Comparison of ENCODE assay signal across 8 cellular contexts in the genomic region with DNA sequence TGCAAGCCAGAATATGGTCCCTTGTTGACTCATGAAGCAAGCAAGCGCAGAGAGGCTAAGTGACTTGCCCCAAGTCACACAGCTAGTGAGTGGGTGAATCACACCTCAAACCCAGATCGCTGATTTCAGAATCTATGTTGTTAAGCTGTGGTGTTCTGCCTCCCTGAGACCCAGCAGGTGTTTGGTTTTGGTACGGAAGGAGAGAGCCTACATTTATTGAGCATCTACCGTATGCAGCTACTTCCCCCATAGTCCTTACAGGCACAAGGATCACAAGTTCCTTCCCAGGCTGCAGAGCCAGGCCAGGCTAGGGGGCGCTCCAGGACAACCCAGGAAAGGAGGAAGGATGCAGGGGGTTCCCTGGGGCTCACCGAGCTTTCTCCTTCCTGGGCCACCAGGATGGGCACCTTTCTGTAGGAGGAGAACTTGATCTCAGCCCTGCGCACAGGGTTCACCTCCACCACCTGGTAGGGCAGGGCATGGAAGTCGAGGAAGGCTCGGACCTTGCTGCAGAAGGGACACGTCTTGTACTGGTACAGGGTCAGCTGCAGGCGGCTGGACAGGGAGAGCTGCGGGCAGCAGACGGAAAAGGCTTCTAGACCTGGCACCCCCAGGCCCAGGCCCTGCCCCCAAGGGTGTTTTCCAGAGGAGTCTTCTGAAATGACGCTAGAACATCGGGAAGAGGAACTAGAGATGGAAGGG. TPM values are rescaled to one million over a fixed set of nuclear protein-coding genes. Genes with fewer than 3 reads are reported as not detected.
DNase-seq lines count a peak whose midpoint lies in the region; ATAC-seq, FAIRE-seq and TF ChIP-seq lines count a peak whose summit lies in the region.

No MANE protein-coding gene starts in this region.

- no peak for ATAC-seq in GM18868 (IDR thresholded peaks at IDR 0.05; ENCODE audit: unreplicated experiment)

- CTCF ChIA-PET in PC-9 (lab: Charles Lee): interaction anchor here (0.6 to 1.5 kb wide), 8 partner anchors 14 to 286 kb away, joined by 3 to 9 read pairs (median 3); no protein-coding TSS in a partner anchor

- H3K4me3 ChIP-seq in PC-9: no peak overlapping the region; the same call in 1 of the 2 replicates
- H3K4me3 ChIP-seq in keratinocyte (ENCODE audit: control insufficient read depth in 2 of 3, extremely low read depth in 1 of 3, insufficient read depth in 2 of 3, low read depth in 1 of 3, low read length in 3 of 3): no peak overlapping the region

- H3K4me1 ChIP-seq in PC-9 (replicated peaks; ENCODE audit: insufficient read depth) (peaks cover 22% of the 10 kb centered on the region), keratinocyte (ENCODE audit: control insufficient read depth, extremely low read depth, insufficient read depth, low read length) (peaks cover 11% of the 10 kb centered on the region)

- intact Hi-C loops in PC-9 (cut with micrococcal nuclease; ENCODE audit: unreplicated experiment): loop anchor here (2.0 to 5.0 kb wide), 4 partner anchors 130 to 427 kb away; a partner anchor contains a TSS

- H4K20me1 ChIP-seq in PC-9 (ENCODE audit: insufficient read depth): peaks cover 19% of the 10 kb centered on the region
- H4K20me1 ChIP-seq in keratinocyte (ENCODE audit: control insufficient read depth, extremely low read depth, insufficient read depth, low read length): peaks cover 3% of the 10 kb centered on the region

- H2AFZ ChIP-seq in PC-9: no peak overlapping the region
- no peak overlapping the region for H2AFZ ChIP-seq in keratinocyte (ENCODE audit: control insufficient read depth, low read length)

- no TSS peak for BruUV-seq in PC-9 (replicated peaks; lab: Mats Ljungman, UMichigan)

- H3K9me1 ChIP-seq in keratinocyte (ENCODE audit: control insufficient read depth, extremely low read depth, insufficient read depth, low read length): no peaks in the 10 kb centered on the region

- peak; percentile 65 for FAIRE-seq in keratinocyte (lab: Jason Lieb, UNC)

- in situ Hi-C loops in GM13977 (cut with MboI; ENCODE audit: low pct_unique_long_range_greater_than_20kb, low sequenced_read_pairs, unreplicated experiment): no loop called here

- DNase-seq in AG20443 (ENCODE audit: low spot score) (peak; percentile 48), GM13977 (ENCODE audit: low spot score) (no peak), PC-9 (peak; percentile 58 to 85), astrocyte of the hippocampus (ENCODE audit: low read depth, low spot score) (peak; percentile 62), keratinocyte (ENCODE audit: low read depth, low spot score) (no peak), inferior parietal cortex (ENCODE audit: extremely low spot score) (no peak)
- DNase-seq in stimulated activated CD4-positive, alpha-beta T cell treated with anti-CD3 and anti-CD28 coated beads, Interleukin-4, amount 100 ng/mL, for 24 hours: peak; percentile 39

- H3K79me2 ChIP-seq in PC-9 (ENCODE audit: low read depth) (peaks cover 42% of the 10 kb centered on the region), keratinocyte (ENCODE audit: control insufficient read depth, insufficient read depth, low read length) (peaks cover 26% of the 10 kb centered on the region)

- no peaks in the 10 kb centered on the region for H3K27me3 ChIP-seq in PC-9 (ENCODE audit: insufficient read depth, low read depth)
- no peaks in the 10 kb centered on the region for H3K27me3 ChIP-seq in keratinocyte (ENCODE audit: control insufficient read depth, extremely low read depth, insufficient read depth, low read length)

- H3F3A ChIP-seq in PC-9 (ENCODE audit: insufficient read depth, low read depth): peaks cover 15% of the 10 kb centered on the region; the same call in 1 of the 2 replicates

- POLR2A ChIA-PET in PC-9 (lab: Charles Lee; ENCODE audit: unreplicated experiment): interaction anchor here (0.6 to 1.1 kb wide), 3 partner anchors 35 to 226 kb away, joined by 3 to 11 read pairs (median 5); a partner anchor contains a TSS

- dilution Hi-C loops in keratinocyte (cut with MboI; ENCODE audit: extremely low pct_ligation_motif_present, low sequenced_read_pairs): no loop called here

- H3K27ac ChIP-seq in PC-9 (no peak overlapping the region), keratinocyte (ENCODE audit: control insufficient read depth, insufficient read depth, low read length) (no peak overlapping the region)

- no peaks in the 10 kb centered on the region for H3K9me2 ChIP-seq in PC-9 (ENCODE audit: insufficient read depth)

- H3K4me2 ChIP-seq in PC-9: peak overlapping the region; percentile 91; the same call in 1 of the 2 replicates
- no peak overlapping the region for H3K4me2 ChIP-seq in keratinocyte (ENCODE audit: control insufficient read depth, extremely low read depth, insufficient read depth, low read depth, low read length)

- H3K9me3 ChIP-seq in PC-9 (ENCODE audit: insufficient read depth, low read depth) (no peaks in the 10 kb centered on the region), keratinocyte (ENCODE audit: control insufficient read depth, low read depth, low read length) (no peaks in the 10 kb centered on the region)

- TF ChIP-seq CTCF in GM13977 (IDR thresholded peaks at IDR 0.05; ENCODE audit: extremely low read depth, insufficient read depth, missing control alignments) (peak; percentile 72), PC-9 (conservative IDR thresholded peaks at IDR 0.05) (peak; percentile 83), keratinocyte (optimal IDR thresholded peaks at IDR 0.05 in 1 of 3, IDR thresholded peaks at IDR 0.05 in 1 of 3, conservative IDR thresholded peaks at IDR 0.05 in 1 of 3; ENCODE audit: extremely low read depth in 1 of 3, insufficient read depth in 2 of 3, low read length in 3 of 3) (peak; percentile 85 to 88 (median 88))

- H3K36me3 ChIP-seq in PC-9 (ENCODE audit: low read depth) (no peaks in the 10 kb centered on the region), keratinocyte (ENCODE audit: control insufficient read depth in 2 of 2, extremely low read depth in 1 of 2, insufficient read depth in 2 of 2, low read length in 2 of 2) (peaks cover 20 to 31% of the 10 kb centered on the region in 2 experiments)

- no peak overlapping the region for H3K9ac ChIP-seq in keratinocyte (ENCODE audit: control insufficient read depth, extremely low read depth, insufficient read depth, low read length)

RNA-seq across cellular contexts. Expression of a gene that starts 2.5 kb away (rescaled TPM):
- 95.2 and 124 TPM in 2 replicates for total RNA-seq in PC-9 (2021)
- polyA plus RNA-seq in keratinocyte: 61.3 to 71.3 TPM (median 68.7 TPM) in 3 replicates
- polyA plus RNA-seq in keratinocyte (2011; ENCODE audit: low read depth): 12.9 TPM
- 40.6 and 68.8 TPM in 2 replicates for polyA plus RNA-seq in keratinocyte (2011; cell fraction: cytosol; rRNA removed)
- 71.2 and 78.4 TPM in 2 replicates for polyA plus RNA-seq in keratinocyte (2011; cell fraction: nucleus; rRNA removed)
- 26.6 and 60.0 TPM in 2 replicates for polyA plus RNA-seq in keratinocyte (2012; ENCODE audit: low replicate concordance)
- 48.2 to 64.8 TPM (median 49.7 TPM) in 3 replicates for polyA minus RNA-seq in keratinocyte
- 79.8 TPM for polyA minus RNA-seq in keratinocyte (2011; cell fraction: cytosol; rRNA and poly(A)+ RNA removed)
- polyA minus RNA-seq in keratinocyte (2011; cell fraction: nucleus; rRNA and poly(A)+ RNA removed): 30.1 and 30.7 TPM in 2 replicates

RNA-seq across cellular contexts. Expression of a gene that starts 24.2 kb away (rescaled TPM):
- 430 and 537 TPM in 2 replicates for total RNA-seq in PC-9 (2021)
- polyA plus RNA-seq in keratinocyte: 28.9 to 77.4 TPM (median 67.4 TPM) in 3 replicates
- polyA plus RNA-seq in keratinocyte (2011; ENCODE audit: low read depth): 191 TPM
- polyA plus RNA-seq in keratinocyte (2011; cell fraction: cytosol; rRNA removed): 131 and 203 TPM in 2 replicates
- polyA plus RNA-seq in keratinocyte (2011; cell fraction: nucleus; rRNA removed): 209 and 300 TPM in 2 replicates
- polyA plus RNA-seq in keratinocyte (2012; ENCODE audit: low replicate concordance): 59.4 and 461 TPM in 2 replicates
- 24.6 to 108 TPM (median 50.3 TPM) in 3 replicates for polyA minus RNA-seq in keratinocyte
- 101 TPM for polyA minus RNA-seq in keratinocyte (2011; cell fraction: cytosol; rRNA and poly(A)+ RNA removed)
- 71.9 and 103 TPM in 2 replicates for polyA minus RNA-seq in keratinocyte (2011; cell fraction: nucleus; rRNA and poly(A)+ RNA removed)

RNA-seq across cellular contexts. Expression of a gene that starts 35.0 kb away (rescaled TPM):
- 154 and 213 TPM in 2 replicates for total RNA-seq in PC-9 (2021)
- 35.9 to 89.0 TPM (median 50.9 TPM) in 3 replicates for polyA plus RNA-seq in keratinocyte
- polyA plus RNA-seq in keratinocyte (2011; ENCODE audit: low read depth): 10.4 TPM
- polyA plus RNA-seq in keratinocyte (2011; cell fraction: cytosol; rRNA removed): 52.8 and 158 TPM in 2 replicates
- 24.0 and 27.2 TPM in 2 replicates for polyA plus RNA-seq in keratinocyte (2011; cell fraction: nucleus; rRNA removed)
- polyA plus RNA-seq in keratinocyte (2012; ENCODE audit: low replicate concordance): 69.5 and 195 TPM in 2 replicates
- 8.2 to 24.0 TPM (median 11.0 TPM) in 3 replicates for polyA minus RNA-seq in keratinocyte
- polyA minus RNA-seq in keratinocyte (2011; cell fraction: cytosol; rRNA and poly(A)+ RNA removed): 158 TPM
- polyA minus RNA-seq in keratinocyte (2011; cell fraction: nucleus; rRNA and poly(A)+ RNA removed): 15.7 and 17.5 TPM in 2 replicates

RNA-seq across cellular contexts. Expression of a gene that starts 57.0 kb away (rescaled TPM):
- total RNA-seq in PC-9 (2021): 11.7 and 13.4 TPM in 2 replicates
- 4.1 to 7.9 TPM (median 6.5 TPM) in 3 replicates for polyA plus RNA-seq in keratinocyte
- 103 TPM for polyA plus RNA-seq in keratinocyte (2011; ENCODE audit: low read depth)
- 3.0 and 3.5 TPM in 2 replicates for polyA plus RNA-seq in keratinocyte (2011; cell fraction: cytosol; rRNA removed)
- 9.7 and 9.9 TPM in 2 replicates for polyA plus RNA-seq in keratinocyte (2011; cell fraction: nucleus; rRNA removed)
- polyA plus RNA-seq in keratinocyte (2012; ENCODE audit: low replicate concordance): 4.9 and 20.7 TPM in 2 replicates
- 5.3 to 6.5 TPM (median 6.1 TPM) in 3 replicates for polyA minus RNA-seq in keratinocyte
- polyA minus RNA-seq in keratinocyte (2011; cell fraction: cytosol; rRNA and poly(A)+ RNA removed): 8.4 TPM
- polyA minus RNA-seq in keratinocyte (2011; cell fraction: nucleus; rRNA and poly(A)+ RNA removed): 7.2 and 8.0 TPM in 2 replicates

RNA-seq across cellular contexts. Expression of a gene that starts 57.9 kb away (rescaled TPM):
- total RNA-seq in PC-9 (2021): 16.1 and 17.3 TPM in 2 replicates
- 6.3 to 7.5 TPM (median 7.4 TPM) in 3 replicates for polyA plus RNA-seq in keratinocyte
- polyA plus RNA-seq in keratinocyte (2011; ENCODE audit: low read depth): 7.4 TPM
- 5.9 and 8.1 TPM in 2 replicates for polyA plus RNA-seq in keratinocyte (2011; cell fraction: cytosol; rRNA removed)
- polyA plus RNA-seq in keratinocyte (2011; cell fraction: nucleus; rRNA removed): 7.9 and 8.6 TPM in 2 replicates
- 7.1 and 10.0 TPM in 2 replicates for polyA plus RNA-seq in keratinocyte (2012; ENCODE audit: low replicate concordance)
- 4.6 to 7.5 TPM (median 5.9 TPM) in 3 replicates for polyA minus RNA-seq in keratinocyte
- 16.5 TPM for polyA minus RNA-seq in keratinocyte (2011; cell fraction: cytosol; rRNA and poly(A)+ RNA removed)
- 3.4 and 5.4 TPM in 2 replicates for polyA minus RNA-seq in keratinocyte (2011; cell fraction: nucleus; rRNA and poly(A)+ RNA removed)

Comparison
In these comparisons a context has a peak if more than half of its experiments do, and no peak if none do; other contexts are left out.
1. DNase-seq: peak in AG20443 (single experiment), PC-9 (2 of 2), astrocyte of the hippocampus (single experiment) and stimulated activated CD4-positive, alpha-beta T cell treated with anti-CD3 and anti-CD28 coated beads, Interleukin-4, amount 100 ng/mL, for 24 hours (single experiment); none in GM13977 (single experiment), keratinocyte (single experiment) and inferior parietal cortex (single experiment).
2. Peak in every context shown above with its lines, with median percentiles within 50 percentile points of each other: CTCF ChIP-seq.